Comparison of ENCODE assay signal across 8 cellular contexts in genomic region chr10:28668363-28669226, GRCh38. TPM values are rescaled to one million over a fixed set of nuclear protein-coding genes. Genes with fewer than 3 reads are reported as not detected.
DNase-seq lines count a peak whose midpoint lies in the region; ATAC-seq and TF ChIP-seq lines count a peak whose summit lies in the region.

No MANE protein-coding gene starts in this region.

- ATAC-seq in left colon = peak; percentile 88
- no peak for ATAC-seq in HG03045 (IDR thresholded peaks at IDR 0.05; ENCODE audit: unreplicated experiment)
- no peak for ATAC-seq in GM18873 (IDR thresholded peaks at IDR 0.05; ENCODE audit: low FRiP score, unreplicated experiment)

- peak overlapping the region; percentile 47 to 51 for H3K4me3 ChIP-seq in cardiac fibroblast (replicated peaks in 1 of 2; ENCODE audit: low read depth in 2 of 2, low read length in 2 of 2)

- no peak for TF ChIP-seq CTCF in cardiac fibroblast (IDR thresholded peaks at IDR 0.05; ENCODE audit: low read depth, low read length)

- intact Hi-C loops in left colon (cut with DNase I, micrococcal nuclease) = no loop called here

- DNase-seq in SIG-M5 treated with dmso at 0.1 percent for 504 hours (lab: John Stamatoyannopoulos, UW; ENCODE audit: unreplicated experiment) = peak; percentile 26
- no peak for DNase-seq in SIG-M5 (lab: John Stamatoyannopoulos, UW)
- DNase-seq in T-helper 2 cell = peak; percentile 9 to 42 (median 24)
- peak; percentile 32 to 59 for DNase-seq in cardiac fibroblast (ENCODE audit: low read depth in 2 of 2)
- DNase-seq in left colon = peak in 1 of 2 donors; percentile 45
- peak in 2 of 3 experiments; percentile 21 to 61 for DNase-seq in stimulated activated CD4-positive, alpha-beta T cell treated with anti-CD3 and anti-CD28 coated beads, TNF-alpha, amount 100 ng/mL, for 24 hours (ENCODE audit: low read depth in 3 of 3)

RNA-seq across cellular contexts. Expression of gene BAMBI, which starts 8.7 kb away (rescaled TPM):
- total RNA-seq in left colon = 10 to 100 TPM in 1 of 2 donors, under 1 TPM in 1; 0.85 to 12.7 TPM
